ENCODE assay signal across 26 cellular contexts in the genomic region with DNA sequence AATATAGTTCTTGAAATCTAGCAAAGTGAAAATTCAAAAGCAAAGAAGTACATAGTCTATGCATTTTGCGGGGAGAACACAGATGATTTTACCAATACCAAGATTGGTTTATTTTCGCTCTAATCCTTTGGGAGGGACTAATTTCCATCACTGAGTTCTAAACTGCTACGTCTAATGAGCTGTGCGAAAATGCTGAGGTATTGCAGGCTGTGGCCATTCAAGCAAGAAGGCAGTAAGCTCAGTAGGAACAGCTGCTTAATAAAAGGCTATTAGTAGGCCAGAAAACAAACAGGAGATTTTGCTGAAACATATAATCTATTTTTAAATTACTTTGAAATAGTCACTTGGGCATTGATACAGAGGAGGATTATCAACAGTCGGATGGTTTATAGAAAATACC.
DNase-seq lines count a peak whose midpoint lies in the region; TF ChIP-seq lines count a peak whose summit lies in the region.
"Had no signal": no experiment of that assay in that cellular context is flagged by ENCODE, and none has a peak within 500 bp of the region (broad histone marks: within the 10 kb centered on the region; RNA-seq: fewer than 3 reads in every experiment).

No MANE protein-coding gene starts in this region.

- dilution Hi-C loops in mammary epithelial cell (cut with HindIII; ENCODE audit: low sequenced_read_pairs), result no loop called here

- in situ Hi-C loops in mammary epithelial cell (cut with MboI; ENCODE audit: low sequenced_read_pairs in 2 of 2), result no loop called here

- H2AFZ ChIP-seq in mammary epithelial cell (ENCODE audit: low read depth, low read length), result no peak overlapping the region
- no peak overlapping the region for H2AFZ ChIP-seq in osteoblast (ENCODE audit: low read length)
- H2AFZ ChIP-seq: PC-9 had no signal

- CTCF ChIA-PET in mammary epithelial cell (lab: Charles Lee; ENCODE audit: low non-redundant PET), result no interaction called here

- no peak overlapping the region for H3K4me3 Mint-ChIP-seq in mesothelial cell of epicardium
- H3K4me3 Mint-ChIP-seq: CD4-positive, alpha-beta T cell had no signal

- peaks cover 11% of the 10 kb centered on the region for H3K4me1 ChIP-seq in endocrine pancreas (ENCODE audit: control insufficient read depth, insufficient read depth, low read length)
- H3K4me1 ChIP-seq in mammary epithelial cell (ENCODE audit: insufficient read depth, low read length), result no peaks in the 10 kb centered on the region
- H3K4me1 ChIP-seq in osteoblast (ENCODE audit: insufficient read depth, low read length), result no peaks in the 10 kb centered on the region
- H3K4me1 ChIP-seq: BLaER1 had no signal

- H3K4me1 Mint-ChIP-seq in mesothelial cell of epicardium, result no peaks in the 10 kb centered on the region

- H4K20me1 ChIP-seq in mammary epithelial cell (ENCODE audit: insufficient read depth, low read length) (no peaks in the 10 kb centered on the region), osteoblast (ENCODE audit: insufficient read depth, low read length) (no peaks in the 10 kb centered on the region)
- H4K20me1 ChIP-seq: BLaER1 had no signal

- H3K4me3 ChIP-seq in endocrine pancreas (ENCODE audit: control insufficient read depth, insufficient read depth, low read length), result peak overlapping the region; percentile 41
- no peak overlapping the region for H3K4me3 ChIP-seq in mammary epithelial cell (replicated peaks in 1 of 3; ENCODE audit: insufficient read depth in 1 of 3, low read depth in 2 of 3, low read length in 3 of 3)
- H3K4me3 ChIP-seq in osteoblast (ENCODE audit: insufficient read depth, low read length), result no peak overlapping the region
- H3K4me3 ChIP-seq: BLaER1, PC-9, SK-N-MC had no signal

- H3K27me3 ChIP-seq in endocrine pancreas (ENCODE audit: control insufficient read depth, insufficient read depth, low read length), result no peaks in the 10 kb centered on the region
- no peaks in the 10 kb centered on the region for H3K27me3 ChIP-seq in mammary epithelial cell (ENCODE audit: insufficient read depth, low read length)
- H3K27me3 ChIP-seq in osteoblast (ENCODE audit: insufficient read depth, low read length), result no peaks in the 10 kb centered on the region
- H3K27me3 ChIP-seq: BLaER1 had no signal

- intact Hi-C loops in mammary epithelial cell (cut with micrococcal nuclease), result no loop called here

- H3K79me2 ChIP-seq in mammary epithelial cell (ENCODE audit: insufficient read depth, low read length) (no peaks in the 10 kb centered on the region), osteoblast (ENCODE audit: insufficient read depth, low read length) (no peaks in the 10 kb centered on the region)

- H3K9me3 Mint-ChIP-seq in mesothelial cell of epicardium, result peaks cover 28% of the 10 kb centered on the region

- no TSS peak for BruUV-seq in mammary epithelial cell (replicated peaks; lab: Mats Ljungman, UMichigan)

- 72% methylated on average over 5 of the region's 5 CpGs for WGBS in mammary epithelial cell (ENCODE audit: low coverage, missing lambda C conversion rate)

- H3K27me3 Mint-ChIP-seq in mesothelial cell of epicardium (ENCODE audit: low read depth), result no peaks in the 10 kb centered on the region
- H3K27me3 Mint-ChIP-seq: CD4-positive, alpha-beta T cell had no signal

- H3K9me3 ChIP-seq in endocrine pancreas (ENCODE audit: control insufficient read depth, low read length), result no peaks in the 10 kb centered on the region
- peaks cover 17% of the 10 kb centered on the region for H3K9me3 ChIP-seq in mammary epithelial cell (replicated peaks; ENCODE audit: insufficient read depth, low read length)
- peaks cover 10% of the 10 kb centered on the region for H3K9me3 ChIP-seq in osteoblast (ENCODE audit: low read depth, low read length)
- H3K9me3 ChIP-seq: BLaER1 had no signal

- H3K27ac ChIP-seq in mammary epithelial cell (ENCODE audit: insufficient read depth, low read depth, low read length) (no peak overlapping the region), osteoblast (ENCODE audit: low read depth, low read length) (no peak overlapping the region)
- H3K27ac ChIP-seq: 22Rv1, BLaER1, PC-9, SK-N-MC had no signal

- H3K4me2 ChIP-seq in mammary epithelial cell (ENCODE audit: insufficient read depth, low read depth, low read length), result no peak overlapping the region
- no peak overlapping the region for H3K4me2 ChIP-seq in osteoblast (ENCODE audit: insufficient read depth, low read length)
- H3K4me2 ChIP-seq: BLaER1, PC-9 had no signal

- H3K36me3 ChIP-seq in endocrine pancreas (ENCODE audit: control insufficient read depth, insufficient read depth, low read length) (no peaks in the 10 kb centered on the region), mammary epithelial cell (ENCODE audit: insufficient read depth, low read length) (no peaks in the 10 kb centered on the region), osteoblast (ENCODE audit: insufficient read depth, low read length) (no peaks in the 10 kb centered on the region)
- H3K36me3 ChIP-seq: BLaER1 had no signal

- TF ChIP-seq CTCF in mammary epithelial cell (conservative IDR thresholded peaks at IDR 0.05 in 1 of 2, IDR thresholded peaks at IDR 0.05 in 1 of 2; ENCODE audit: extremely low read depth in 1 of 2, insufficient read depth in 1 of 2, low read depth in 1 of 2, low read length in 2 of 2) (no peak), mesothelial cell of epicardium (IDR thresholded peaks at IDR 0.05; ENCODE audit: unreplicated experiment) (no peak), osteoblast (IDR thresholded peaks at IDR 0.05; ENCODE audit: extremely low read depth, low read depth, low read length) (no peak)

- peaks cover 5% of the 10 kb centered on the region for H3K36me3 Mint-ChIP-seq in mesothelial cell of epicardium

- H3K27ac Mint-ChIP-seq in mesothelial cell of epicardium, result no peak overlapping the region
- H3K27ac Mint-ChIP-seq: CD4-positive, alpha-beta T cell had no signal

- H3K9ac ChIP-seq in endocrine pancreas (ENCODE audit: control insufficient read depth, insufficient read depth, low read length) (no peak overlapping the region), mammary epithelial cell (ENCODE audit: insufficient read depth, low read length) (no peak overlapping the region)
- H3K9ac ChIP-seq: BLaER1 had no signal

- peak; percentile 13 for DNase-seq in NCI-H1105 treated with DMSO at 0.1 percent for 48 hours (lab: John Stamatoyannopoulos, UW)
- DNase-seq in NCI-H1105 (lab: John Stamatoyannopoulos, UW), result no peak
- DNase-seq in NCI-H146 treated with DMSO at 0.1 percent for 48 hours (lab: John Stamatoyannopoulos, UW; ENCODE audit: unreplicated experiment), result peak; percentile 8
- peak; percentile 1 for DNase-seq in renal cortical epithelial cell (ENCODE audit: low read depth)
- no peak for DNase-seq in mammary epithelial cell
- no peak for DNase-seq in mesothelial cell of epicardium (ENCODE audit: low spot score in 2 of 2, unreplicated experiment in 2 of 2)
- no peak for DNase-seq in osteoblast (ENCODE audit: insufficient read length, low spot score, missing footprints)
- DNase-seq: ACHN; CD4-positive, alpha-beta T cell; COR-L47; GDM1; H7; Karpas-422; MV-4-11; NCI-H1436; NCI-H2081; NCI-H2171; NCI-H345; NCI-H524 treated with DMSO at 0.1 percent for 48 hours; PC-9; RPMI8226; SHP77 treated with DMSO at 0.1 percent for 48 hours had no signal

Comparison
In these comparisons a context has a peak if more than half of its experiments do, and no peak if none do; other contexts are left out.
1. DNase-seq: peak in NCI-H1105 treated with DMSO at 0.1 percent for 48 hours (single experiment), NCI-H146 treated with DMSO at 0.1 percent for 48 hours (single experiment) and renal cortical epithelial cell (single experiment); none in NCI-H1105 (single experiment), mammary epithelial cell (single experiment), mesothelial cell of epicardium (0 of 2) and osteoblast (single experiment).